In the genomic region with DNA sequence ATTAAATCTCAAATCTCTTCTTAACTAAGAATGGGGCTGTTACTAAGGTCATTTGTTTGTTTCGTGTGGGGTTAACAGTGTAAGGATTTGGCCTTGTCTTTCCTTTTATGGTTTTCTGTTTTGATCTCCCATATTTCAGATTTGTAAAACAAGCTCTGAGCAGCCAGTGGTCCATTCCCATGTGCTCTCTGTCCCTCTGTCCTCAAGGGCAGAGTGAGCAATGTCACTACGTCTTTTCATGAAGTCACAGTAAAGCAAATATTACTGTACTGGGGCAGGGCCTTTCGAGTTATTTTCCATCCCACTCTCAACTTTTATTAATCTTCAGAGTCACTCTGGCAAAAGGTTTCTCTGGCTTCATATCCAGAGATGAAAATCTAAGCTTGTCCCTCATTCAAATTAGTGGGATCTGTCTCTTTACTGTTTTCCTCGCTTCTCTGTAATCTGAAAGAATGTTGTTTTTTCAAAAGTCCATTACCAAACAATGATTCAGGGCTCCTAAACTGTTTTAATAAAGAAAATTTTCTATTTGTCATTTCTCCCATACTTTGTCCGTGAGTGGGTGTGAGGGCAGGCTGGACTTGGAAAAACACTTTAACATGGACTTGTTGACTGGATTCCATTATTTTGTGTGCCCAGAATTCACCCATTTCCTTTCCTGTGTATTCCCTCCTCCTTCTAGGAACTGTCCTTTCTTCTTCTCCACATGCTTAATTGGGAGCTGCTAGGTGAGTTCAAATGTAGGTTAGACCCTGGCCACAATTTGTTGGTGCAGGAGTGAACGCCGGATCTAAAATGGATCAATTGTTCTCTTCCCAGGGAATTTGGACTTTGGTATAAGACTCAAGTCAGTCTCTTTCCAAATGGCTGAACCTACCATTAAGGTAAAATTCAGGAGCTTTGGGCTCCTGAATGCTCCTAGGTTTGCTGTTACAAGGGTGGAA, we compare ENCODE assay signal across 24 cellular contexts. TPM values are rescaled to one million over a fixed set of nuclear protein-coding genes. Genes with fewer than 3 reads are reported as not detected.
DNase-seq lines count a peak whose midpoint lies in the region; ATAC-seq and TF ChIP-seq lines count a peak whose summit lies in the region.
"Had no signal": no experiment of that assay in that cellular context is flagged by ENCODE, and none has a peak within 500 bp of the region (broad histone marks: within the 10 kb centered on the region; RNA-seq: fewer than 3 reads in every experiment).

No MANE protein-coding gene starts in this region.

- DNase-seq in EL (peak; percentile 32), cardiac fibroblast (ENCODE audit: low read depth in 2 of 2) (peak; percentile 4 to 52), iris pigment epithelial cell (ENCODE audit: low read depth) (peak; percentile 36), thoracic aorta (ENCODE audit: low spot score) (no peak), Calu3 (no peak), NCI-H2227 (lab: John Stamatoyannopoulos, UW; ENCODE audit: unreplicated experiment) (no peak)
- DNase-seq: activated CD4-positive, alpha-beta T cell treated with anti-CD3 and anti-CD28 coated beads, Interleukin-2, amount 10 ng/mL, durations not matched to agents 7 days and 5 days; activated naive CD4-positive, alpha-beta T cell treated with anti-CD3 and anti-CD28 coated beads for 36 hours; amniotic stem cell; head of caudate nucleus; left cardiac atrium; NCI-H1105; NCI-H2029; NCI-H2227 treated with DMSO at 0.1 percent for 48 hours; NCI-H774; T-helper 9 cell; testis had no signal

- no TSS peak for BruUV-seq in Calu3 (replicated peaks; lab: Mats Ljungman, UMichigan)

- H3K27me3 Mint-ChIP-seq in Calu3 (ENCODE audit: unreplicated experiment) = no peaks in the 10 kb centered on the region

- H3K4me1 ChIP-seq in thoracic aorta (ENCODE audit: control insufficient read depth in 1 of 2, low read depth in 2 of 2) = peaks cover 17 to 44% of the 10 kb centered on the region in 2 donors
- H3K4me1 ChIP-seq: HAP-1, testis had no signal

- ATAC-seq in thoracic aorta (ENCODE audit: insufficient number of reproducible peaks, low FRiP score, low read depth) (peak; percentile 58), GM21515 (IDR thresholded peaks at IDR 0.05; ENCODE audit: unreplicated experiment) (no peak)
- ATAC-seq: GM12878 had no signal

- no peaks in the 10 kb centered on the region for H3K27me3 ChIP-seq in thoracic aorta (replicated peaks; ENCODE audit: insufficient read depth)
- H3K27me3 ChIP-seq: cardiac muscle cell, neutrophil, testis had no signal

- CTCF ChIA-PET in Calu3 (lab: Charles Lee) = interaction anchor here (0.7 kb wide), 1 partner anchor 42 kb away, joined by 6 read pairs; the partner anchor contains the start of gene NAMPT

- no peak overlapping the region for H3K4me3 Mint-ChIP-seq in Calu3 (ENCODE audit: low read depth, unreplicated experiment)
- H3K4me3 Mint-ChIP-seq: activated CD4-positive, alpha-beta T cell treated with anti-CD3 and anti-CD28 coated beads, Interleukin-2, amount 10 ng/mL, durations not matched to agents 7 days and 5 days; activated naive CD4-positive, alpha-beta T cell treated with anti-CD3 and anti-CD28 coated beads for 36 hours; IgD-negative memory B cell; memory B cell had no signal

- H3K4me3 ChIP-seq in cardiac fibroblast (replicated peaks in 1 of 2; ENCODE audit: low read depth in 2 of 2, low read length in 2 of 2) (no peak overlapping the region), thoracic aorta (no peak overlapping the region)
- H3K4me3 ChIP-seq: cardiac muscle cell, GM12878, HAP-1, testis had no signal

- H3K27ac Mint-ChIP-seq in Calu3 (ENCODE audit: unreplicated experiment) = no peak overlapping the region
- H3K27ac Mint-ChIP-seq: activated CD4-positive, alpha-beta T cell treated with anti-CD3 and anti-CD28 coated beads, Interleukin-2, amount 10 ng/mL, durations not matched to agents 7 days and 5 days; activated naive CD4-positive, alpha-beta T cell treated with anti-CD3 and anti-CD28 coated beads for 36 hours; IgD-negative memory B cell; memory B cell had no signal

- peak overlapping the region; percentile 37 to 68 for H3K27ac ChIP-seq in thoracic aorta
- H3K27ac ChIP-seq: cardiac muscle cell, neutrophil, testis had no signal

- peaks cover 44% of the 10 kb centered on the region for H3K4me1 Mint-ChIP-seq in Calu3 (ENCODE audit: low read depth, unreplicated experiment)
- H3K4me1 Mint-ChIP-seq: activated CD4-positive, alpha-beta T cell treated with anti-CD3 and anti-CD28 coated beads, Interleukin-2, amount 10 ng/mL, durations not matched to agents 7 days and 5 days; IgD-negative memory B cell; memory B cell had no signal

- H3K36me3 ChIP-seq in thoracic aorta = no peaks in the 10 kb centered on the region
- H3K36me3 ChIP-seq: cardiac muscle cell, HAP-1, neutrophil had no signal

- H3K36me3 Mint-ChIP-seq in Calu3 (ENCODE audit: insufficient read depth, unreplicated experiment) = no peaks in the 10 kb centered on the region
- H3K36me3 Mint-ChIP-seq: IgD-negative memory B cell, memory B cell had no signal

- no peaks in the 10 kb centered on the region for H3K9me3 Mint-ChIP-seq in Calu3 (ENCODE audit: low read depth, unreplicated experiment)
- H3K9me3 Mint-ChIP-seq: IgD-negative memory B cell, memory B cell had no signal

- TF ChIP-seq CTCF in cardiac fibroblast (IDR thresholded peaks at IDR 0.05; ENCODE audit: low read depth, low read length) (no peak), thoracic aorta (IDR thresholded peaks at IDR 0.05) (no peak), Calu3 (IDR thresholded peaks at IDR 0.05; ENCODE audit: unreplicated experiment) (no peak)

- intact Hi-C loops in Calu3 (cut with micrococcal nuclease; ENCODE audit: unreplicated experiment) = no loop called here

- H3K9me3 ChIP-seq in thoracic aorta = no peaks in the 10 kb centered on the region
- H3K9me3 ChIP-seq: HAP-1, neutrophil, testis had no signal

RNA-seq across cellular contexts. Expression of gene NAMPT, which starts 42.1 kb away (rescaled TPM):
- total RNA-seq in thoracic aorta = 1,000 to 10,000 TPM in 1 of 2 donors, 100 to 1,000 TPM in 1; 274 to 1,075 TPM
- 343 and 364 TPM in 2 replicates for total RNA-seq in Calu3 (2022)

Comparison
In these comparisons a context has a peak if more than half of its experiments do, and no peak if none do; other contexts are left out.
1. DNase-seq: peak in EL (single experiment), cardiac fibroblast (2 of 2) and iris pigment epithelial cell (single experiment); none in thoracic aorta (single experiment), Calu3 (single experiment) and NCI-H2227 (single experiment).